ENCODE assay signal across 8 cellular contexts in the genomic region with DNA sequence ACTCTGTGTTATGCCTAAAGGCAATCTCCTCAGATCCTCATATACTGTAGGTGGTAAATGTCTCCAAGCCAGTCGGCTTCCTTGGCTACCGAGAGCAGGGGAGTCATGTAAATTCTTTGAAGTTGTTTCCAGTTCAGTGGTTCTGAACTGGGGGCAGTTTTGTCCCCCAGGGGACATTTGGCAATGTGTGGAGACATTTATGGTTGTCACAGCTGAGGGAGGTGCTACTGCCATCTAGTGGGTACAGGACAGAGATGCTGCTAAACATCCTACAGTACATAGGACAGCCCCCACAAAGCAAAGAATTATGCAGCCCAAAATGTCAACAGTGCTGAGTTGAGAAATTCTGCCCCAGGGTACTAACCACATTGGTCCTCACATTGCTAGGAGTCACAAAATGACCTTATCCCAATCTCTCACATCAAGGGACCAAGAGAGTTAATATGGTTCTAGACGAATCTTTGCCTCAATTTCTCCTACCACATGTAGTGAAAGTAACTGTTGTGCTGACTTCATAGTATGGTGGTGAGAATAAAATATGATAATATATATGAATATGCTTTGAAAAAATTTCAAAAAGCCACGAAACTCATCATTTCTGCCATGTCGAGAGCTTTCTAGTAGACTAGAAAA.
A peak's percentile ranks its signal among the peaks of the same experiment; 100 is the strongest.
DNase-seq lines count a peak whose midpoint lies in the region; ATAC-seq and TF ChIP-seq lines count a peak whose summit lies in the region.

No MANE protein-coding gene starts in this region.

- TF ChIP-seq POLR2A in body of pancreas (IDR thresholded peaks at IDR 0.05), result no peak

- no peak overlapping the region for H3K27ac ChIP-seq in body of pancreas

- peak; percentile 61 for DNase-seq in DMS53 (lab: John Stamatoyannopoulos, UW)
- peak; percentile 15 for DNase-seq in NCI-H2196 (lab: John Stamatoyannopoulos, UW; ENCODE audit: unreplicated experiment)
- peak; percentile 41 to 58 (median 48) for DNase-seq in body of pancreas
- peak; percentile 67 for DNase-seq in left kidney (ENCODE audit: low read depth, low spot score)
- DNase-seq in omental fat pad (ENCODE audit: low spot score), result no peak
- DNase-seq in 8988T, result no peak

- ATAC-seq in GM19025 (IDR thresholded peaks at IDR 0.05; ENCODE audit: low read depth, unreplicated experiment) (peak; percentile 83), HG03066 (IDR thresholded peaks at IDR 0.05; ENCODE audit: low read depth, unreplicated experiment) (peak; percentile 85), body of pancreas (peak; percentile 73), omental fat pad (ENCODE audit: low FRiP score) (no peak)

- H3K27me3 ChIP-seq in body of pancreas, result no peaks in the 10 kb centered on the region

- TF ChIP-seq CTCF in body of pancreas (IDR thresholded peaks at IDR 0.05) (peak; percentile 36 to 73 (median 61)), omental fat pad (IDR thresholded peaks at IDR 0.05) (no peak)

- 46 to 60% methylated on average over 5 of the region's 5 CpGs for WGBS in body of pancreas, 2 donors

- H3K4me1 ChIP-seq in body of pancreas, result peaks cover 29% of the 10 kb centered on the region

- H3K9me3 ChIP-seq in body of pancreas, result no peaks in the 10 kb centered on the region

- H3K4me3 ChIP-seq in body of pancreas, result no peak overlapping the region

- H3K36me3 ChIP-seq in body of pancreas (replicated peaks in 1 of 2; ENCODE audit: insufficient read depth in 1 of 2, low read depth in 2 of 2), result no peaks in the 10 kb centered on the region

- intact Hi-C loops in body of pancreas (cut with DNase I), result no loop called here

Comparison
In these comparisons a context has a peak if more than half of its experiments do, and no peak if none do; other contexts are left out.
1. DNase-seq: peak in DMS53 (single experiment), NCI-H2196 (single experiment), body of pancreas (4 of 4) and left kidney (single experiment); none in omental fat pad (single experiment) and 8988T (single experiment).
2. CTCF ChIP-seq: peak in body of pancreas (7 of 7); none in omental fat pad (0 of 3).